ENCODE assay signal across 7 cellular contexts in the genomic region with DNA sequence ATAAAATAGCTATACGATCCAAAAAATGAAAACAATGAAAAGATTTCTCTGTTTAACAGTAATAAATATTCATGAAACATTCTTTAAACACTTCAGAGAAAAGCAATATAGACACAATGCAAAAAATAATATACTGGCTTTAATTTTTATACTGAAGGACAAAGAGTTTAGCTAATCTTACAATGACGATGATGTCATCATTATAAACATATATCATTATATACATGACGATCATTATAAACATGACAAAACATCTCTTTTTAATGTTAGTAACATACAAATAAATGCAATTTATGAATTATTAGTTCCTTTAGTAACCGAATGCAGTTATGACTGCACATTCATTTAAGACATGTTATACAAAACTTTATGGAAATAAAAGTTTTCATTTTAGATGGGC.
"Had no signal": no experiment of that assay in that cellular context is flagged by ENCODE, and none has a peak within 500 bp of the region (broad histone marks: within the 10 kb centered on the region; RNA-seq: fewer than 3 reads in every experiment).

No MANE protein-coding gene starts in this region.

- ATAC-seq: HCT116 had no signal

- FAIRE-seq: HTR-8/SVneo had no signal

- H3K4me1 ChIP-seq: HAP-1 had no signal

- H3K27ac ChIP-seq: GM23248 had no signal

- H3K36me3 ChIP-seq: HAP-1 had no signal

- DNase-seq: GM23248, GOT3, H7, KG1 had no signal

- H2AFZ ChIP-seq: GM23248 had no signal

- H3K9me3 ChIP-seq: HAP-1 had no signal

- H3K4me3 ChIP-seq: GM23248, HAP-1 had no signal

- H3K9ac ChIP-seq: GM23248 had no signal
